In genomic region chr18:49911414-49911813, GRCh38 we compare ENCODE assay signal across 23 cellular contexts.
DNase-seq lines count a peak whose midpoint lies in the region; ATAC-seq, FAIRE-seq and TF ChIP-seq lines count a peak whose summit lies in the region.
"Had no signal": no experiment of that assay in that cellular context is flagged by ENCODE, and none has a peak within 500 bp of the region (broad histone marks: within the 10 kb centered on the region; RNA-seq: fewer than 3 reads in every experiment).

No MANE protein-coding gene starts in this region.

- no peak for ATAC-seq in GM19455 (IDR thresholded peaks at IDR 0.05; ENCODE audit: unreplicated experiment)
- ATAC-seq: upper lobe of right lung had no signal

- H3K4me1 ChIP-seq in hepatocyte (ENCODE audit: insufficient read depth) (peaks cover 10% of the 10 kb centered on the region), HAP-1 (no peaks in the 10 kb centered on the region; the same call in 1 of the 2 replicates)
- H3K4me1 ChIP-seq: upper lobe of right lung had no signal

- H3K9me3 ChIP-seq in hepatocyte (ENCODE audit: low read depth) (no peaks in the 10 kb centered on the region), HAP-1 (no peaks in the 10 kb centered on the region)
- H3K9me3 ChIP-seq: MG63, neutrophil, upper lobe of right lung had no signal

- H3K36me3 Mint-ChIP-seq in osteocyte (ENCODE audit: unreplicated experiment): no peaks in the 10 kb centered on the region
- H3K36me3 Mint-ChIP-seq: CD4-positive, CD25-positive, alpha-beta regulatory T cell had no signal

- FAIRE-seq in HTR-8/SVneo (lab: Jason Lieb, UNC): no peak
- FAIRE-seq: endothelial cell of umbilical vein, keratinocyte had no signal

- 24% methylated on average over 3 of the region's 3 CpGs for WGBS in hepatocyte (ENCODE audit: low lambda C conversion rate, missing lambda C conversion rate)

- no peak overlapping the region for H3K4me3 ChIP-seq in hepatocyte
- no peak overlapping the region for H3K4me3 ChIP-seq in HAP-1
- H3K4me3 ChIP-seq: cardiac muscle cell, lung, MG63, upper lobe of right lung had no signal

- no peaks in the 10 kb centered on the region for H3K79me2 ChIP-seq in hepatocyte

- H3K9me3 Mint-ChIP-seq in osteocyte (ENCODE audit: unreplicated experiment): no peaks in the 10 kb centered on the region

- no peaks in the 10 kb centered on the region for H3K27me3 ChIP-seq in hepatocyte
- H3K27me3 ChIP-seq in HAP-1 (ENCODE audit: low read depth): no peaks in the 10 kb centered on the region
- H3K27me3 ChIP-seq: cardiac muscle cell, MG63, neutrophil, upper lobe of right lung had no signal

- no peaks in the 10 kb centered on the region for H3K4me1 Mint-ChIP-seq in osteocyte (ENCODE audit: unreplicated experiment)
- H3K4me1 Mint-ChIP-seq: CD4-positive, CD25-positive, alpha-beta regulatory T cell had no signal

- H3K4me2 ChIP-seq in hepatocyte: no peak overlapping the region

- in situ Hi-C loops in HAP-1 (cut with MboI; ENCODE audit: low sequenced_read_pairs): no loop called here

- H3K27me3 Mint-ChIP-seq in osteocyte (ENCODE audit: unreplicated experiment): peaks cover 15% of the 10 kb centered on the region

- H3K36me3 ChIP-seq in hepatocyte (replicated peaks; ENCODE audit: insufficient read depth, low read depth) (no peaks in the 10 kb centered on the region), HAP-1 (replicated peaks) (no peaks in the 10 kb centered on the region)
- H3K36me3 ChIP-seq: cardiac muscle cell, MG63, neutrophil, upper lobe of right lung had no signal

- no peaks in the 10 kb centered on the region for H3K9me2 ChIP-seq in hepatocyte (replicated peaks; ENCODE audit: insufficient read depth)

- no peak overlapping the region for H3K27ac Mint-ChIP-seq in osteocyte (ENCODE audit: unreplicated experiment)
- H3K27ac Mint-ChIP-seq: CD4-positive, CD25-positive, alpha-beta regulatory T cell had no signal

- TF ChIP-seq CTCF in hepatocyte (IDR thresholded peaks at IDR 0.05; ENCODE audit: poor library complexity) (no peak), osteocyte (IDR thresholded peaks at IDR 0.05) (no peak)

- peak overlapping the region; percentile 43 for H3K27ac ChIP-seq in hepatocyte
- H3K27ac ChIP-seq: cardiac muscle cell, neutrophil, upper lobe of right lung had no signal

- no peak overlapping the region for H3K4me3 Mint-ChIP-seq in osteocyte (ENCODE audit: unreplicated experiment)
- H3K4me3 Mint-ChIP-seq: CD4-positive, CD25-positive, alpha-beta regulatory T cell had no signal

- no peak overlapping the region for H2AFZ ChIP-seq in hepatocyte

- DNase-seq in DMS53 treated with DMSO at 0.1 percent for 48 hours (lab: John Stamatoyannopoulos, UW; ENCODE audit: unreplicated experiment) (peak; percentile 89), NCI-H1092 (lab: John Stamatoyannopoulos, UW) (peak; percentile 77), NCI-H510A (lab: John Stamatoyannopoulos, UW) (peak; percentile 39), hepatocyte (ENCODE audit: low spot score) (peak; percentile 35), HTR-8/SVneo (ENCODE audit: insufficient read length, low spot score) (no peak), HAP-1 (ENCODE audit: low spot score in 2 of 2) (no peak), osteocyte (ENCODE audit: extremely low spot score, unreplicated experiment) (no peak)
- DNase-seq: activated CD4-positive, alpha-beta T cell treated with anti-CD3 and anti-CD28 coated beads, Interleukin-2, amount 50 U/mL, for 48 hours; activated gamma-delta T cell treated with Interleukin-2 at 50 U/mL for 16 hours; activated T-cell treated with anti-CD3 and anti-CD28 coated beads for 4 hours; CD4-positive, CD25-positive, alpha-beta regulatory T cell; dermis blood vessel endothelial cell; IMR-90; MG63; stimulated activated CD4-positive, alpha-beta T cell treated with anti-CD3 and anti-CD28 coated beads, Interleukin-12 subunit alpha, Interleukin-12 subunit beta, amount 100 ng/mL, for 4 hours; T-helper 2 cell; upper lobe of right lung had no signal

- no peaks in the 10 kb centered on the region for H4K20me1 ChIP-seq in hepatocyte (ENCODE audit: insufficient read depth, poor library complexity, severe bottlenecking)

Comparison
In these comparisons a context has a peak if more than half of its experiments do, and no peak if none do; other contexts are left out.
1. DNase-seq: peak in DMS53 treated with DMSO at 0.1 percent for 48 hours (single experiment), NCI-H1092 (single experiment), NCI-H510A (single experiment) and hepatocyte (single experiment); none in HTR-8/SVneo (single experiment), HAP-1 (0 of 2) and osteocyte (single experiment).